Comparison of ENCODE assay signal across 8 cellular contexts in genomic region chr4:108620933-108621905, GRCh38. TPM values are rescaled to one million over a fixed set of nuclear protein-coding genes. Genes with fewer than 3 reads are reported as not detected.
DNase-seq lines count a peak whose midpoint lies in the region; ATAC-seq and TF ChIP-seq lines count a peak whose summit lies in the region.

No MANE protein-coding gene starts in this region.

- no peak overlapping the region for H2AFZ ChIP-seq in fibroblast of lung (ENCODE audit: low read length)

- no peaks in the 10 kb centered on the region for H3K27me3 Mint-ChIP-seq in stimulated activated naive CD8-positive, alpha-beta T cell treated with anti-CD3 and anti-CD28 coated beads, Interleukin-15, Interleukin-2, amounts not matched to agents 100 ng/mL and 50 ng/mL, for 24 hours

- H3K4me3 ChIP-seq in SJSA1 (peak overlapping the region; percentile 61), fibroblast of lung (replicated peaks in 1 of 4; ENCODE audit: control extremely low read depth in 1 of 4, insufficient read depth in 1 of 4, low read depth in 3 of 4, low read length in 4 of 4) (peak overlapping the region; percentile 73 to 100 (median 92))

- H3K79me2 ChIP-seq in fibroblast of lung (ENCODE audit: control insufficient read depth, insufficient read depth, low read length): peaks cover 39% of the 10 kb centered on the region

- H3K4me1 Mint-ChIP-seq in stimulated activated naive CD8-positive, alpha-beta T cell treated with anti-CD3 and anti-CD28 coated beads, Interleukin-15, Interleukin-2, amounts not matched to agents 100 ng/mL and 50 ng/mL, for 24 hours (ENCODE audit: low read depth): peaks cover 59% of the 10 kb centered on the region

- H3K9me3 ChIP-seq in SJSA1 (replicated peaks) (no peaks in the 10 kb centered on the region), fibroblast of lung (ENCODE audit: control insufficient read depth, insufficient read depth, low read depth, low read length) (no peaks in the 10 kb centered on the region)

- H3K27ac Mint-ChIP-seq in stimulated activated naive CD8-positive, alpha-beta T cell treated with anti-CD3 and anti-CD28 coated beads, Interleukin-15, Interleukin-2, amounts not matched to agents 100 ng/mL and 50 ng/mL, for 24 hours: peak overlapping the region; percentile 99

- peaks cover 10% of the 10 kb centered on the region; the same call in 1 of the 2 replicates for H3K4me1 ChIP-seq in SJSA1 (replicated peaks)
- H3K4me1 ChIP-seq in fibroblast of lung (ENCODE audit: control insufficient read depth, extremely low read depth, insufficient read depth, low read length): peaks cover 11% of the 10 kb centered on the region

- H3K4me2 ChIP-seq in fibroblast of lung (ENCODE audit: extremely low read depth, insufficient read depth, low read length): peak overlapping the region; percentile 95

- ATAC-seq in stimulated activated naive CD8-positive, alpha-beta T cell treated with anti-CD3 and anti-CD28 coated beads, Interleukin-15, Interleukin-2, amounts not matched to agents 100 U/mL and 50 U/mL, for 24 hours: no peak
- ATAC-seq in HG02884 (IDR thresholded peaks at IDR 0.05; ENCODE audit: unreplicated experiment) (no peak), HG02970 (IDR thresholded peaks at IDR 0.05; ENCODE audit: low FRiP score, unreplicated experiment) (no peak)

- no peaks in the 10 kb centered on the region for H4K20me1 ChIP-seq in fibroblast of lung (ENCODE audit: control insufficient read depth, extremely low read depth, insufficient read depth, low read length)

- peak overlapping the region; percentile 84 for H3K9ac ChIP-seq in fibroblast of lung (ENCODE audit: insufficient read depth, low read length)

- DNase-seq in stimulated activated naive CD8-positive, alpha-beta T cell treated with anti-CD3 and anti-CD28 coated beads, Interleukin-15, Interleukin-2, amounts not matched to agents 100 U/mL and 50 U/mL, for 24 hours: no peak
- DNase-seq in SJSA1 (ENCODE audit: low read depth in 1 of 2, low spot score in 2 of 2) (no peak), fibroblast of lung (ENCODE audit: low read depth in 2 of 2) (peak in 1 of 2 donors; percentile 43), renal cortical epithelial cell (ENCODE audit: low read depth) (peak; percentile 18), HPDE6-E6E7 (ENCODE audit: extremely low spot score) (no peak)

- H3K27ac ChIP-seq in SJSA1 (peak overlapping the region; percentile 66), fibroblast of lung (ENCODE audit: insufficient read depth, low read length) (peak overlapping the region; percentile 95)

- no peaks in the 10 kb centered on the region for H3K9me3 Mint-ChIP-seq in stimulated activated naive CD8-positive, alpha-beta T cell treated with anti-CD3 and anti-CD28 coated beads, Interleukin-15, Interleukin-2, amounts not matched to agents 100 ng/mL and 50 ng/mL, for 24 hours

- no peak for TF ChIP-seq CTCF in fibroblast of lung (conservative IDR thresholded peaks at IDR 0.05 in 1 of 2, IDR thresholded peaks at IDR 0.05 in 1 of 2; ENCODE audit: low read depth in 1 of 2, low read length in 2 of 2)

- H3K4me3 Mint-ChIP-seq in stimulated activated naive CD8-positive, alpha-beta T cell treated with anti-CD3 and anti-CD28 coated beads, Interleukin-15, Interleukin-2, amounts not matched to agents 100 ng/mL and 50 ng/mL, for 24 hours: peak overlapping the region; percentile 94

- H3K36me3 ChIP-seq in SJSA1 (peaks cover 56% of the 10 kb centered on the region), fibroblast of lung (ENCODE audit: control insufficient read depth, insufficient read depth, low read length) (peaks cover 19% of the 10 kb centered on the region)

- peaks cover 71% of the 10 kb centered on the region for H3K36me3 Mint-ChIP-seq in stimulated activated naive CD8-positive, alpha-beta T cell treated with anti-CD3 and anti-CD28 coated beads, Interleukin-15, Interleukin-2, amounts not matched to agents 100 ng/mL and 50 ng/mL, for 24 hours (ENCODE audit: low read depth)

- H3K27me3 ChIP-seq in SJSA1 (replicated peaks) (no peaks in the 10 kb centered on the region), fibroblast of lung (ENCODE audit: control insufficient read depth, insufficient read depth, low read length) (no peaks in the 10 kb centered on the region)

RNA-seq across cellular contexts. Expression of gene RPL34, which starts 0.8 kb away (rescaled TPM):
- 673 and 767 TPM in 2 replicates for total RNA-seq in SJSA1 (2014; rRNA removed; shearing (Covaris generic))
- total RNA-seq in fibroblast of lung: 625 and 867 TPM in 2 replicates
- 1,508 and 1,935 TPM in 2 replicates for polyA plus RNA-seq in fibroblast of lung
- polyA plus RNA-seq in fibroblast of lung (2012): 2,031 and 2,402 TPM in 2 replicates
- 166 and 178 TPM in 2 replicates for polyA minus RNA-seq in fibroblast of lung (ENCODE audit: low replicate concordance)
- total RNA-seq in renal cortical epithelial cell: 569 and 817 TPM in 2 replicates

RNA-seq across cellular contexts. Expression of gene OSTC, which starts 29.2 kb away (rescaled TPM):
- 266 and 503 TPM in 2 replicates for total RNA-seq in SJSA1 (2014; rRNA removed; shearing (Covaris generic))
- 108 and 171 TPM in 2 replicates for total RNA-seq in fibroblast of lung
- 154 and 312 TPM in 2 replicates for polyA plus RNA-seq in fibroblast of lung
- 141 and 249 TPM in 2 replicates for polyA plus RNA-seq in fibroblast of lung (2012)
- 19.7 and 45.2 TPM in 2 replicates for polyA minus RNA-seq in fibroblast of lung (ENCODE audit: low replicate concordance)
- total RNA-seq in renal cortical epithelial cell: 138 and 354 TPM in 2 replicates
